In the genomic region with DNA sequence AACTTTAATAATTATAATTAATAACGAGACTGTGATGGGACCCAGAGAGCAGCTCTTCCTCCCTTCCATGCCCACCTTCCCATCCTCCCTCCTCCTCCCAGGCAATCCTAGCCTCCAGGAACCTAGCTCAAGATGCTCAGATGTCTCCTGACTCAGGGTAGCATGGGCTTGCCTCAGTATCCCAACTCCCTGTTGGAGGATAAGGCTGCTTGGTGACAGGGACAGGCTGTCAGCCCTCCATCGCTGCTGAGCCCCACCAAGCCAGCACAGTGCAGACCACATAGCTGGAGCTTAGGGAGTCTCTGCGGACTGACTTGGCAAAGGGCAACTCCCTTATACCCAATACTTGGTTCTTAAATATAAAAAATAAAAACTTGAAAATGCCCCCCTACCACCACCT, we compare ENCODE assay signal across 11 cellular contexts. TPM values are rescaled to one million over a fixed set of nuclear protein-coding genes. Genes with fewer than 3 reads are reported as not detected.
DNase-seq lines count a peak whose midpoint lies in the region; ATAC-seq and TF ChIP-seq lines count a peak whose summit lies in the region.
"Had no signal": no experiment of that assay in that cellular context is flagged by ENCODE, and none has a peak within 500 bp of the region (broad histone marks: within the 10 kb centered on the region; RNA-seq: fewer than 3 reads in every experiment).

No MANE protein-coding gene starts in this region.

- 78% methylated on average over 3 of the region's 3 CpGs; no CpG with 5 or more reads in 1 of the 2 donors for WGBS in transverse colon (ENCODE audit: low coverage in 1 of 2), 2 donors

- ATAC-seq in GM21723 (IDR thresholded peaks at IDR 0.05; ENCODE audit: unreplicated experiment) = no peak
- ATAC-seq: HCT116 had no signal

- H3K36me3 Mint-ChIP-seq in MCF 10A (ENCODE audit: insufficient read depth, unreplicated experiment) = peaks cover 44% of the 10 kb centered on the region
- H3K36me3 Mint-ChIP-seq in activated T-helper 2 cell treated with anti-CD3 and anti-CD28 coated beads, Interferon-gamma antibody, Interleukin-2, Interleukin-4, amounts not matched to agents 10 μg/mL and 5 μg/mL and 100 μg/mL, durations not matched to agents 14 hours and 24 hours and 36 hours (ENCODE audit: low read depth) = peaks cover 80% of the 10 kb centered on the region

- CTCF ChIA-PET in MCF 10A (lab: Yijun Ruan, JAX) = interaction anchor here (1.1 to 2.0 kb wide), 2 partner anchors 9 to 76 kb away, joined by 3 to 14 read pairs; no protein-coding TSS in a partner anchor

- POLR2A ChIA-PET in MCF 10A (lab: Yijun Ruan, JAX) = interaction anchor here (1.3 to 7.7 kb wide), 3 partner anchors 8 to 45 kb away, joined by 4 to 85 read pairs (median 5); a partner anchor contains a TSS

- TF ChIP-seq CTCF in breast epithelium (IDR thresholded peaks at IDR 0.05) (no peak), MCF 10A (IDR thresholded peaks at IDR 0.05; ENCODE audit: unreplicated experiment) (no peak), transverse colon (IDR thresholded peaks at IDR 0.05) (no peak)

- H3K27ac ChIP-seq in breast epithelium = peak overlapping the region; percentile 67 to 96
- H3K27ac ChIP-seq in muscle layer of colon (ENCODE audit: low read depth, low read length) = peak overlapping the region; percentile 73
- H3K27ac ChIP-seq in transverse colon = peak overlapping the region; percentile 96 to 100 (median 98)

- no peak for TF ChIP-seq POLR2A in breast epithelium (IDR thresholded peaks at IDR 0.05)
- TF ChIP-seq POLR2A in transverse colon (IDR thresholded peaks at IDR 0.05) = no peak

- DNase-seq in breast epithelium (ENCODE audit: low spot score in 2 of 2) (no peak), MCF 10A (ENCODE audit: unreplicated experiment) (no peak), transverse colon (no peak), mesenteric fat pad (ENCODE audit: low spot score) (no peak), KBM-7 (no peak)
- no peak for DNase-seq in activated T-helper 2 cell treated with anti-CD3 and anti-CD28 coated beads, Interferon-gamma antibody, Interleukin-2, Interleukin-4, amounts not matched to agents 10 μg/mL and 5 μg/mL and 100 μg/mL, durations not matched to agents 14 hours and 24 hours and 36 hours (ENCODE audit: low spot score)
- DNase-seq: BE2C, SW 1271 had no signal

- H3K4me3 ChIP-seq in breast epithelium (no peak overlapping the region), muscle layer of colon (ENCODE audit: low read depth in 1 of 2, low read length in 2 of 2) (no peak overlapping the region), transverse colon (peak overlapping the region in 1 of 4 donors; percentile 18)

- no TSS peak for BruUV-seq in MCF 10A (replicated peaks; lab: Mats Ljungman, UMichigan)

- H3K27me3 ChIP-seq in breast epithelium (no peaks in the 10 kb centered on the region), muscle layer of colon (ENCODE audit: control insufficient read depth in 1 of 2, insufficient read depth in 2 of 2, low read length in 2 of 2) (no peaks in the 10 kb centered on the region), transverse colon (no peaks in the 10 kb centered on the region)
- H3K27me3 ChIP-seq: BE2C had no signal

- H3K4me3 Mint-ChIP-seq in MCF 10A (ENCODE audit: unreplicated experiment) = no peak overlapping the region
- H3K4me3 Mint-ChIP-seq in activated T-helper 2 cell treated with anti-CD3 and anti-CD28 coated beads, Interferon-gamma antibody, Interleukin-2, Interleukin-4, amounts not matched to agents 10 μg/mL and 5 μg/mL and 100 μg/mL, durations not matched to agents 14 hours and 24 hours and 36 hours (ENCODE audit: low read depth) = peak overlapping the region; percentile 81

- H3K9me3 ChIP-seq in breast epithelium (no peaks in the 10 kb centered on the region), muscle layer of colon (ENCODE audit: low read length) (no peaks in the 10 kb centered on the region), transverse colon (no peaks in the 10 kb centered on the region)
- H3K9me3 ChIP-seq: BE2C had no signal

- H3K4me1 Mint-ChIP-seq in MCF 10A (ENCODE audit: insufficient read depth, unreplicated experiment) = peaks cover 31% of the 10 kb centered on the region
- H3K4me1 Mint-ChIP-seq in activated T-helper 2 cell treated with anti-CD3 and anti-CD28 coated beads, Interferon-gamma antibody, Interleukin-2, Interleukin-4, amounts not matched to agents 10 μg/mL and 5 μg/mL and 100 μg/mL, durations not matched to agents 14 hours and 24 hours and 36 hours (ENCODE audit: low read depth) = peaks cover 86% of the 10 kb centered on the region

- H3K4me1 ChIP-seq in breast epithelium (peaks cover 9 to 55% of the 10 kb centered on the region in 2 donors), muscle layer of colon (ENCODE audit: insufficient read depth, low read length) (peaks cover 86% of the 10 kb centered on the region), transverse colon (peaks cover 69 to 100% (median 97%) of the 10 kb centered on the region in 4 donors)

- TF ChIP-seq EP300 in transverse colon (IDR thresholded peaks at IDR 0.05; ENCODE audit: low read depth) = no peak

- intact Hi-C loops in breast epithelium (cut with DNase I; ENCODE audit: low total_unique reads) (loop anchor here (10.0 kb wide), 1 partner anchor 51 kb away; no protein-coding TSS in a partner anchor), MCF 10A (cut with micrococcal nuclease) (no loop called here), transverse colon (cut with DNase I; ENCODE audit: low total_unique reads) (loop anchor here (5.0 kb wide), 1 partner anchor 91 kb away; no protein-coding TSS in a partner anchor)
- intact Hi-C loops in activated T-helper 2 cell treated with anti-CD3 and anti-CD28 coated beads, Interferon-gamma antibody, Interleukin-2, Interleukin-4, amounts not matched to agents 10 μg/mL and 5 μg/mL and 100 μg/mL, durations not matched to agents 14 hours and 24 hours and 36 hours (cut with micrococcal nuclease) = loop anchor here (2.0 kb wide), 2 partner anchors 17 to 43 kb away; no protein-coding TSS in a partner anchor

- H3K9ac ChIP-seq in muscle layer of colon (ENCODE audit: low read length) = no peak overlapping the region

- H3K36me3 ChIP-seq in breast epithelium = no peaks in the 10 kb centered on the region
- H3K36me3 ChIP-seq in muscle layer of colon (ENCODE audit: insufficient read depth, low read length) = peaks cover 12% of the 10 kb centered on the region
- H3K36me3 ChIP-seq in transverse colon = no peaks in the 10 kb centered on the region
- H3K36me3 ChIP-seq: BE2C had no signal

- no peak overlapping the region for H3K27ac Mint-ChIP-seq in MCF 10A (ENCODE audit: low read depth, unreplicated experiment)
- H3K27ac Mint-ChIP-seq in activated T-helper 2 cell treated with anti-CD3 and anti-CD28 coated beads, Interferon-gamma antibody, Interleukin-2, Interleukin-4, amounts not matched to agents 10 μg/mL and 5 μg/mL and 100 μg/mL, durations not matched to agents 14 hours and 24 hours and 36 hours = peak overlapping the region; percentile 97

- in situ Hi-C loops in transverse colon (cut with MboI; ENCODE audit: low pct_ligation_motif_present in 1 of 4, low pct_unique_long_range_greater_than_20kb in 1 of 4, low sequenced_read_pairs in 3 of 4) = no loop called here
- in situ Hi-C loops in KBM-7 (cut with MboI; ENCODE audit: low pct_unique_long_range_greater_than_20kb, low sequenced_read_pairs) = no loop called here

- H3K9me3 Mint-ChIP-seq in MCF 10A (ENCODE audit: unreplicated experiment) = no peaks in the 10 kb centered on the region
- H3K9me3 Mint-ChIP-seq in activated T-helper 2 cell treated with anti-CD3 and anti-CD28 coated beads, Interferon-gamma antibody, Interleukin-2, Interleukin-4, amounts not matched to agents 10 μg/mL and 5 μg/mL and 100 μg/mL, durations not matched to agents 14 hours and 24 hours and 36 hours = no peaks in the 10 kb centered on the region

- H3K27me3 Mint-ChIP-seq in MCF 10A (ENCODE audit: insufficient read depth, unreplicated experiment) = no peaks in the 10 kb centered on the region
- no peaks in the 10 kb centered on the region for H3K27me3 Mint-ChIP-seq in activated T-helper 2 cell treated with anti-CD3 and anti-CD28 coated beads, Interferon-gamma antibody, Interleukin-2, Interleukin-4, amounts not matched to agents 10 μg/mL and 5 μg/mL and 100 μg/mL, durations not matched to agents 14 hours and 24 hours and 36 hours (ENCODE audit: low read depth)

RNA-seq across cellular contexts. Expression of a gene that starts 11.5 kb away (rescaled TPM):
- 100 to 1,000 TPM; 169 to 392 (median 268) TPM for total RNA-seq in breast epithelium
- 643 and 653 TPM in 2 replicates for total RNA-seq in MCF 10A (2022)
- total RNA-seq in activated T-helper 2 cell treated with anti-CD3 and anti-CD28 coated beads, Interferon-gamma antibody, Interleukin-2, Interleukin-4, amounts not matched to agents 10 μg/mL and 5 μg/mL and 100 μg/mL, durations not matched to agents 14 hours and 24 hours and 36 hours = 619 and 645 TPM in 2 replicates
- 100 to 1,000 TPM; 385 to 511 (median 460) TPM for total RNA-seq in transverse colon
- total RNA-seq in mesenteric fat pad = 673 TPM
